In genomic region chr1:174393885-174394284, GRCh38 we compare ENCODE assay signal across 27 cellular contexts. TPM values are rescaled to one million over a fixed set of nuclear protein-coding genes. Genes with fewer than 3 reads are reported as not detected.
"Had no signal": no experiment of that assay in that cellular context is flagged by ENCODE, and none has a peak within 500 bp of the region (broad histone marks: within the 10 kb centered on the region; RNA-seq: fewer than 3 reads in every experiment).

No MANE protein-coding gene starts in this region.

- H3K27me3 ChIP-seq: ascending aorta, breast epithelium, cardiac muscle cell, colonic mucosa had no signal

- H3K27me3 Mint-ChIP-seq: activated CD4-positive, alpha-beta memory T cell treated with anti-CD3 and anti-CD28 coated beads for 36 hours; activated CD4-positive, alpha-beta T cell treated with anti-CD3 and anti-CD28 coated beads for 36 hours; activated CD4-positive, alpha-beta T cell treated with anti-CD3 and anti-CD28 coated beads, Interleukin-2, amount 10 ng/mL, durations not matched to agents 24 days and 14 days; activated naive CD4-positive, alpha-beta T cell treated with anti-CD3 and anti-CD28 coated beads, Interleukin-2, amount 10 ng/mL, durations not matched to agents 7 days and 5 days; activated naive CD8-positive, alpha-beta T cell treated with anti-CD3 and anti-CD28 coated beads, Interleukin-2, amount 10 ng/mL, durations not matched to agents 7 days and 5 days; activated T-cell treated with anti-CD3 and anti-CD28 coated beads, Interleukin-2, amount 50 U/mL, for 24 hours; brain had no signal

- H3K27ac Mint-ChIP-seq: activated CD4-positive, alpha-beta memory T cell treated with anti-CD3 and anti-CD28 coated beads for 36 hours; activated CD4-positive, alpha-beta T cell treated with anti-CD3 and anti-CD28 coated beads for 36 hours; activated CD4-positive, alpha-beta T cell treated with anti-CD3 and anti-CD28 coated beads, Interleukin-2, amount 10 ng/mL, durations not matched to agents 24 days and 14 days; activated CD8-positive, alpha-beta T cell treated with anti-CD3 and anti-CD28 coated beads, Interleukin-2, amount 10 ng/mL, durations not matched to agents 7 days and 5 days; activated naive CD4-positive, alpha-beta T cell treated with anti-CD3 and anti-CD28 coated beads, Interleukin-2, amount 10 ng/mL, durations not matched to agents 7 days and 5 days; activated naive CD4-positive, alpha-beta T cell treated with anti-CD3 and anti-CD28 coated beads, Interleukin-2, amount 50 U/mL, for 72 hours; activated naive CD8-positive, alpha-beta T cell treated with anti-CD3 and anti-CD28 coated beads, Interleukin-2, amount 10 ng/mL, durations not matched to agents 7 days and 5 days; activated T-cell treated with anti-CD3 and anti-CD28 coated beads, Interleukin-2, amount 50 U/mL, for 24 hours; activated T-cell treated with anti-CD3 and anti-CD28 coated beads, Interleukin-2, amount 50 U/mL, for 72 hours; brain had no signal

- DNase-seq: activated CD4-positive, alpha-beta memory T cell treated with anti-CD3 and anti-CD28 coated beads for 36 hours; activated CD4-positive, alpha-beta T cell treated with anti-CD3 and anti-CD28 coated beads for 36 hours; activated CD4-positive, alpha-beta T cell treated with anti-CD3 and anti-CD28 coated beads, Interleukin-2, amount 10 ng/mL, durations not matched to agents 24 days and 14 days; activated CD4-positive, CD25-positive, alpha-beta regulatory T cell; activated CD4-positive, CD25-positive, alpha-beta regulatory T cell treated with anti-CD3 and anti-CD28 coated beads, Interleukin-2, amount 50 U/mL, for 72 hours; activated CD8-positive, alpha-beta memory T cell treated with anti-CD3 and anti-CD28 coated beads, Interleukin-2, amount 50 U/mL, for 48 hours; activated CD8-positive, alpha-beta T cell treated with anti-CD3 and anti-CD28 coated beads, Interleukin-2, amount 10 ng/mL, durations not matched to agents 7 days and 5 days; activated gamma-delta T cell; activated naive CD4-positive, alpha-beta T cell; activated naive CD4-positive, alpha-beta T cell treated with anti-CD3 and anti-CD28 coated beads, Interleukin-2, amount 10 ng/mL, durations not matched to agents 7 days and 5 days; activated naive CD8-positive, alpha-beta T cell treated with anti-CD3 and anti-CD28 coated beads, Interleukin-2, amount 10 ng/mL, durations not matched to agents 7 days and 5 days; activated T-cell treated with anti-CD3 and anti-CD28 coated beads for 4 hours; activated T-cell treated with anti-CD3 and anti-CD28 coated beads, Interleukin-2, amount 50 U/mL, for 24 hours; activated T-cell treated with anti-CD3 and anti-CD28 coated beads, Interleukin-2, amount 50 U/mL, for 72 hours; central memory CD4-positive, alpha-beta T cell; cerebellar nuclear complex; colonic mucosa; effector CD8-positive, alpha-beta T cell; foreskin fibroblast; head of caudate nucleus; T-helper 2 cell had no signal

- H3K36me3 ChIP-seq: breast epithelium, cardiac muscle cell, colonic mucosa had no signal

- H3K4me3 Mint-ChIP-seq: activated CD4-positive, alpha-beta memory T cell treated with anti-CD3 and anti-CD28 coated beads for 36 hours; activated CD4-positive, alpha-beta T cell treated with anti-CD3 and anti-CD28 coated beads for 36 hours; activated CD4-positive, alpha-beta T cell treated with anti-CD3 and anti-CD28 coated beads, Interleukin-2, amount 10 ng/mL, durations not matched to agents 24 days and 14 days; activated CD8-positive, alpha-beta T cell treated with anti-CD3 and anti-CD28 coated beads, Interleukin-2, amount 10 ng/mL, durations not matched to agents 7 days and 5 days; activated naive CD4-positive, alpha-beta T cell treated with anti-CD3 and anti-CD28 coated beads, Interleukin-2, amount 10 ng/mL, durations not matched to agents 7 days and 5 days; activated naive CD8-positive, alpha-beta T cell treated with anti-CD3 and anti-CD28 coated beads, Interleukin-2, amount 10 ng/mL, durations not matched to agents 7 days and 5 days; activated T-cell treated with anti-CD3 and anti-CD28 coated beads, Interleukin-2, amount 50 U/mL, for 24 hours; activated T-cell treated with anti-CD3 and anti-CD28 coated beads, Interleukin-2, amount 50 U/mL, for 72 hours; brain had no signal

- H3K4me1 Mint-ChIP-seq: activated CD4-positive, alpha-beta T cell treated with anti-CD3 and anti-CD28 coated beads for 36 hours; activated naive CD4-positive, alpha-beta T cell treated with anti-CD3 and anti-CD28 coated beads, Interleukin-2, amount 10 ng/mL, durations not matched to agents 7 days and 5 days; brain had no signal

- H3K9me3 ChIP-seq: ascending aorta, colonic mucosa had no signal

- ATAC-seq: activated CD4-positive, alpha-beta T cell treated with anti-CD3 and anti-CD28 coated beads for 36 hours; activated CD8-positive, alpha-beta T cell treated with anti-CD3 and anti-CD28 coated beads, Interleukin-2, amount 10 ng/mL, durations not matched to agents 7 days and 5 days; activated naive CD4-positive, alpha-beta T cell treated with anti-CD3 and anti-CD28 coated beads, Interleukin-2, amount 50 U/mL, for 72 hours; activated T-cell treated with anti-CD3 and anti-CD28 coated beads, Interleukin-2, amount 50 U/mL, for 72 hours; esophagus mucosa had no signal

- H3K9me3 Mint-ChIP-seq: activated naive CD4-positive, alpha-beta T cell treated with anti-CD3 and anti-CD28 coated beads, Interleukin-2, amount 10 ng/mL, durations not matched to agents 7 days and 5 days; activated T-cell treated with anti-CD3 and anti-CD28 coated beads, Interleukin-2, amount 50 U/mL, for 24 hours had no signal

- H3K4me1 ChIP-seq: ascending aorta, breast epithelium, colonic mucosa had no signal

- H3K4me3 ChIP-seq: ascending aorta, breast epithelium, cardiac muscle cell, colonic mucosa had no signal

RNA-seq across cellular contexts. Expression of gene GPR52, which starts 53.9 kb away (rescaled TPM):
- polyA plus RNA-seq: cardiac muscle cell had no signal
